ENCODE assay signal across 10 cellular contexts in genomic region chr5:69083412-69083811, GRCh38. TPM values are rescaled to one million over a fixed set of nuclear protein-coding genes. Genes with fewer than 3 reads are reported as not detected.
DNase-seq lines count a peak whose midpoint lies in the region; ATAC-seq and TF ChIP-seq lines count a peak whose summit lies in the region.
"Had no signal": no experiment of that assay in that cellular context is flagged by ENCODE, and none has a peak within 500 bp of the region (broad histone marks: within the 10 kb centered on the region; RNA-seq: fewer than 3 reads in every experiment).

No MANE protein-coding gene starts in this region.

- H3K4me1 Mint-ChIP-seq in T-cell = peaks cover 0 to 5% (median 3%) of the 10 kb centered on the region in 3 donors
- H3K4me1 Mint-ChIP-seq in activated naive CD4-positive, alpha-beta T cell treated with anti-CD3 and anti-CD28 coated beads, Interleukin-2, amount 10 ng/mL, durations not matched to agents 7 days and 5 days = peaks cover 25% of the 10 kb centered on the region

- DNase-seq in SIG-M5 treated with dmso at 0.1 percent for 504 hours (lab: John Stamatoyannopoulos, UW; ENCODE audit: unreplicated experiment) (peak; percentile 32), SIG-M5 (lab: John Stamatoyannopoulos, UW) (no peak), NCI-H748 (lab: John Stamatoyannopoulos, UW; ENCODE audit: unreplicated experiment) (peak; percentile 55), choroid plexus epithelial cell (ENCODE audit: low read depth) (peak; percentile 34), retinal pigment epithelial cell (ENCODE audit: low read depth) (no peak), T-cell (no peak)
- no peak for DNase-seq in activated naive CD4-positive, alpha-beta T cell treated with anti-CD3 and anti-CD28 coated beads, Interleukin-2, amount 10 ng/mL, durations not matched to agents 7 days and 5 days
- DNase-seq in activated CD4-positive, CD25-positive, alpha-beta regulatory T cell treated with anti-CD3 and anti-CD28 coated beads, Interleukin-2, amount 50 U/mL, for 72 hours = no peak
- DNase-seq: heart left ventricle, nucleus accumbens had no signal

- no peak overlapping the region for H3K4me3 ChIP-seq in choroid plexus epithelial cell (ENCODE audit: low read depth, low read length)
- no peak overlapping the region for H3K4me3 ChIP-seq in retinal pigment epithelial cell (ENCODE audit: low read length)
- H3K4me3 ChIP-seq: heart left ventricle had no signal

- peaks cover 0 to 1% of the 10 kb centered on the region in 2 donors for H3K27me3 Mint-ChIP-seq in T-cell
- H3K27me3 Mint-ChIP-seq in activated naive CD4-positive, alpha-beta T cell treated with anti-CD3 and anti-CD28 coated beads, Interleukin-2, amount 10 ng/mL, durations not matched to agents 7 days and 5 days = peaks cover 3% of the 10 kb centered on the region

- POLR2A ChIA-PET in T-cell (lab: Charles Lee) = no interaction called here

- no peak overlapping the region for H3K4me3 Mint-ChIP-seq in T-cell
- no peak overlapping the region for H3K4me3 Mint-ChIP-seq in activated naive CD4-positive, alpha-beta T cell treated with anti-CD3 and anti-CD28 coated beads, Interleukin-2, amount 10 ng/mL, durations not matched to agents 7 days and 5 days

- no peak for ATAC-seq in T-cell (replicated peaks in 1 of 4)
- ATAC-seq: heart left ventricle had no signal

- peak; percentile 30 for TF ChIP-seq CTCF in choroid plexus epithelial cell (conservative IDR thresholded peaks at IDR 0.05; ENCODE audit: low read depth, low read length)
- peak; percentile 34 for TF ChIP-seq CTCF in retinal pigment epithelial cell (conservative IDR thresholded peaks at IDR 0.05; ENCODE audit: low read depth, low read length)

- no peak overlapping the region for H3K27ac Mint-ChIP-seq in T-cell
- H3K27ac Mint-ChIP-seq in activated naive CD4-positive, alpha-beta T cell treated with anti-CD3 and anti-CD28 coated beads, Interleukin-2, amount 10 ng/mL, durations not matched to agents 7 days and 5 days = no peak overlapping the region

- no peaks in the 10 kb centered on the region for H3K9me3 Mint-ChIP-seq in T-cell
- no peaks in the 10 kb centered on the region for H3K9me3 Mint-ChIP-seq in activated naive CD4-positive, alpha-beta T cell treated with anti-CD3 and anti-CD28 coated beads, Interleukin-2, amount 10 ng/mL, durations not matched to agents 7 days and 5 days

- CTCF ChIA-PET in T-cell (lab: Charles Lee) = interaction anchor here (1.2 to 2.3 kb wide), 2 partner anchors 10 kb away, joined by 3 to 7 read pairs; partner anchors contain the start of gene SLC30A5 (in 2 of the 2)
- CTCF ChIA-PET in activated naive CD4-positive, alpha-beta T cell treated with anti-CD3 and anti-CD28 coated beads, Interleukin-2, amount 10 ng/mL, durations not matched to agents 7 days and 5 days (lab: Charles Lee) = interaction anchor here (0.9 to 1.3 kb wide), 3 partner anchors 10 to 252 kb away, joined by 3 to 5 read pairs (median 4); partner anchors contain the start of gene SLC30A5

- no peaks in the 10 kb centered on the region for H3K36me3 Mint-ChIP-seq in T-cell
- no peaks in the 10 kb centered on the region for H3K36me3 Mint-ChIP-seq in activated naive CD4-positive, alpha-beta T cell treated with anti-CD3 and anti-CD28 coated beads, Interleukin-2, amount 10 ng/mL, durations not matched to agents 7 days and 5 days

RNA-seq across cellular contexts. Expression of gene SLC30A5, which starts 10.4 kb away (rescaled TPM):
- total RNA-seq in T-cell = 10 to 100 TPM; 22.2 to 33.0 (median 26.9) TPM

Comparison
In these comparisons a context has a peak if more than half of its experiments do, and no peak if none do; other contexts are left out.
1. DNase-seq: peak in SIG-M5 treated with dmso at 0.1 percent for 504 hours (single experiment), NCI-H748 (single experiment) and choroid plexus epithelial cell (single experiment); none in SIG-M5 (single experiment), retinal pigment epithelial cell (single experiment), T-cell (0 of 34), activated naive CD4-positive, alpha-beta T cell treated with anti-CD3 and anti-CD28 coated beads, Interleukin-2, amount 10 ng/mL, durations not matched to agents 7 days and 5 days (single experiment) and activated CD4-positive, CD25-positive, alpha-beta regulatory T cell treated with anti-CD3 and anti-CD28 coated beads, Interleukin-2, amount 50 U/mL, for 72 hours (single experiment).